7 cellular contexts compared by ENCODE assay signal in the genomic region with DNA sequence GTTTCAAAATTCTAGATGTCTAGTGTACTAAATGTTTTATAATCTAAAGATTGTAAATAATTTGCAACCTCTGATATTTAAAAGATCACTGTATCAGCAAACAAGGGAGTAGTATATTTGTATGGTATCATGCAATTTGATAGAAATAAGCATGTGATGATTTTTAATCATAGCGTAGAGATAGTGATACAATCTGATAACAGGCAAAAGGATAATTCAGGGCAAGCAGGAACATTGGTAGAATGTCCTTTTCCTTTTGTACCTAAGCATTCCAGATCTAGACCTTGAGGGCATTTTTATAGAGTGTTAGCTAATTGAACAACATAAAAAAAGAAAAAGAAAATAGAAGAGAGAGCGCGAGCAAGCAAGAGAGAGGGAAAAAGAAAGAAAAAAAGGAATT.
"Had no signal": no experiment of that assay in that cellular context is flagged by ENCODE, and none has a peak within 500 bp of the region (broad histone marks: within the 10 kb centered on the region; RNA-seq: fewer than 3 reads in every experiment).

No MANE protein-coding gene starts in this region.

- ATAC-seq: activated CD4-positive, CD25-positive, alpha-beta regulatory T cell treated with anti-CD3 and anti-CD28 coated beads, Interleukin-2, amount 50 U/mL, for 24 hours; body of pancreas; foreskin keratinocyte had no signal

- H3K36me3 ChIP-seq: left ventricle myocardium inferior had no signal

- H3K27ac ChIP-seq: body of pancreas, foreskin keratinocyte, left ventricle myocardium inferior, skin epidermis had no signal

- H3K9me3 ChIP-seq: body of pancreas, left ventricle myocardium inferior had no signal

- H3K4me3 ChIP-seq: body of pancreas, skin epidermis had no signal

- DNase-seq: body of pancreas, foreskin keratinocyte, left ventricle myocardium inferior, mesenchymal stem cell, T-helper 2 cell had no signal

- H3K27me3 ChIP-seq: body of pancreas had no signal

- H3K4me1 ChIP-seq: body of pancreas, foreskin keratinocyte had no signal
